In the genomic region with DNA sequence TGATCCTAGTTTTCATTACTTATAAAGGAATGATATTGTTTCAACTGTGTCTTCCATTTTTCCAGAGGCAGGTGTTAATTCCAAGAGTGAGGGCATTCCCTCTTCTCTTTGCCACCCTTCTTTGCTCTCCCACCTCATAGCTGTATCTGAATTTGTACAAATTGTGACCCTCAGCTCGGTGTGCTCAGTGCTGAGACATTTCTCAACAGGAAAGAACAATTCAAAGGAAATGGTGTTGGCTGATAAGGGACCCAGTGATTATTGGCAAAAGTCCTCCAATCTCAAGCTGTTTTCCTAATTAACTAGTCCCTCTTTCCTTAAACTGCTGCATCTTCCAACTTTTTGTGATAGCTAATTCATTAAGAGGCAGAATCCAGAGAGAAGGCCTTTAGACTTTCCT, we compare ENCODE assay signal across 23 cellular contexts.
"Had no signal": no experiment of that assay in that cellular context is flagged by ENCODE, and none has a peak within 500 bp of the region (broad histone marks: within the 10 kb centered on the region; RNA-seq: fewer than 3 reads in every experiment).

No MANE protein-coding gene starts in this region.

- H3K36me3 Mint-ChIP-seq: immature natural killer cell had no signal

- DNase-seq: dermis blood vessel endothelial cell; dorsolateral prefrontal cortex; effector CD4-positive, alpha-beta T cell; effector memory CD4-positive, alpha-beta T cell; erythroblast; esophagus squamous epithelium; foreskin keratinocyte; heart left ventricle; hypothalamus; immature natural killer cell; left cardiac atrium; left lung; lower lobe of right lung; mesendoderm; midbrain had no signal

- H3K4me1 Mint-ChIP-seq: immature natural killer cell had no signal

- H3K36me3 ChIP-seq: esophagus squamous epithelium, gastroesophageal sphincter, heart left ventricle, left lung, lower lobe of right lung had no signal

- H3K27ac ChIP-seq: coronary artery, dorsolateral prefrontal cortex, epithelial cell of prostate, esophagus squamous epithelium, foreskin keratinocyte, gastroesophageal sphincter, hepatocyte, left lung, lower lobe of right lung had no signal

- H3K4me1 ChIP-seq: esophagus squamous epithelium, foreskin keratinocyte, left lung, lower lobe of right lung had no signal

- FAIRE-seq: colon, endometrium, frontal cortex had no signal

- H3K4me3 Mint-ChIP-seq: immature natural killer cell had no signal

- H3K27ac Mint-ChIP-seq: immature natural killer cell had no signal

- H3K4me3 ChIP-seq: coronary artery, dorsolateral prefrontal cortex, esophagus squamous epithelium, gastroesophageal sphincter, heart left ventricle, hepatocyte, left lung, lower lobe of right lung had no signal

- ATAC-seq: esophagus mucosa, foreskin keratinocyte, gastroesophageal sphincter, left lung, lower lobe of right lung had no signal
